17 cellular contexts compared by ENCODE assay signal in genomic region chr14:35425850-35426249, GRCh38. TPM values are rescaled to one million over a fixed set of nuclear protein-coding genes. Genes with fewer than 3 reads are reported as not detected.
A peak's percentile ranks its signal among the peaks of the same experiment; 100 is the strongest.
DNase-seq lines count a peak whose midpoint lies in the region; ATAC-seq and TF ChIP-seq lines count a peak whose summit lies in the region.
"Had no signal": no experiment of that assay in that cellular context is flagged by ENCODE, and none has a peak within 500 bp of the region (broad histone marks: within the 10 kb centered on the region; RNA-seq: fewer than 3 reads in every experiment).

No MANE protein-coding gene starts in this region.

- H3K9me3 Mint-ChIP-seq in activated T-cell treated with anti-CD3 and anti-CD28 coated beads, Interleukin-2, amount 50 U/mL, for 72 hours = peaks cover 1 to 2% of the 10 kb centered on the region in 2 donors
- no peaks in the 10 kb centered on the region for H3K9me3 Mint-ChIP-seq in natural killer cell treated with Interleukin-12 subunit alpha and Interleukin-12 subunit beta and Interleukin-15 and Interleukin-18, amount 100 ng/mL, for 72 hours
- H3K9me3 Mint-ChIP-seq in natural killer cell = no peaks in the 10 kb centered on the region
- no peaks in the 10 kb centered on the region for H3K9me3 Mint-ChIP-seq in stimulated activated effector memory CD8-positive, alpha-beta T cell treated with anti-CD3 and anti-CD28 coated beads, Interleukin-12 subunit alpha, Interleukin-12 subunit beta, amount 100 ng/mL, for 72 hours
- no peaks in the 10 kb centered on the region for H3K9me3 Mint-ChIP-seq in effector memory CD8-positive, alpha-beta T cell
- H3K9me3 Mint-ChIP-seq: CD4-positive, alpha-beta memory T cell; CD4-positive, CD25-positive, alpha-beta regulatory T cell had no signal

- DNase-seq in activated T-cell treated with anti-CD3 and anti-CD28 coated beads, Interleukin-2, amount 50 U/mL, for 72 hours = no peak
- DNase-seq in activated T-cell treated with anti-CD3 and anti-CD28 coated beads, Interleukin-2, amount 50 U/mL, for 48 hours = no peak
- DNase-seq in natural killer cell treated with Interleukin-12 subunit alpha and Interleukin-12 subunit beta and Interleukin-15 and Interleukin-18, amount 100 ng/mL, for 72 hours (ENCODE audit: low spot score) = no peak
- no peak for DNase-seq in natural killer cell
- DNase-seq in stimulated activated effector memory CD8-positive, alpha-beta T cell treated with anti-CD3 and anti-CD28 coated beads, Interleukin-12 subunit alpha, Interleukin-12 subunit beta, amount 100 ng/mL, for 72 hours (ENCODE audit: low spot score in 2 of 2) = no peak
- no peak for DNase-seq in effector memory CD8-positive, alpha-beta T cell
- DNase-seq: 8988T; ACHN; BE2C; C1 segment of cervical spinal cord; Caco-2; Calu3; CD4-positive, alpha-beta memory T cell; CD4-positive, CD25-positive, alpha-beta regulatory T cell; DMS79 treated with DMSO at 0.1 percent for 48 hours; GF-D8 had no signal

- peak overlapping the region; percentile 63 for H3K27ac Mint-ChIP-seq in activated T-cell treated with anti-CD3 and anti-CD28 coated beads, Interleukin-2, amount 50 U/mL, for 72 hours
- H3K27ac Mint-ChIP-seq in natural killer cell treated with Interleukin-12 subunit alpha and Interleukin-12 subunit beta and Interleukin-15 and Interleukin-18, amount 100 ng/mL, for 72 hours = no peak overlapping the region
- H3K27ac Mint-ChIP-seq in natural killer cell = no peak overlapping the region
- H3K27ac Mint-ChIP-seq in stimulated activated effector memory CD8-positive, alpha-beta T cell treated with anti-CD3 and anti-CD28 coated beads, Interleukin-12 subunit alpha, Interleukin-12 subunit beta, amount 100 ng/mL, for 72 hours = no peak overlapping the region
- no peak overlapping the region for H3K27ac Mint-ChIP-seq in effector memory CD8-positive, alpha-beta T cell
- H3K27ac Mint-ChIP-seq: CD14-positive monocyte; CD4-positive, alpha-beta memory T cell had no signal

- H3K4me3 Mint-ChIP-seq in activated T-cell treated with anti-CD3 and anti-CD28 coated beads, Interleukin-2, amount 50 U/mL, for 72 hours = no peak overlapping the region
- no peak overlapping the region for H3K4me3 Mint-ChIP-seq in natural killer cell treated with Interleukin-12 subunit alpha and Interleukin-12 subunit beta and Interleukin-15 and Interleukin-18, amount 100 ng/mL, for 72 hours
- H3K4me3 Mint-ChIP-seq in natural killer cell = no peak overlapping the region
- H3K4me3 Mint-ChIP-seq in stimulated activated effector memory CD8-positive, alpha-beta T cell treated with anti-CD3 and anti-CD28 coated beads, Interleukin-12 subunit alpha, Interleukin-12 subunit beta, amount 100 ng/mL, for 72 hours = no peak overlapping the region
- H3K4me3 Mint-ChIP-seq in effector memory CD8-positive, alpha-beta T cell = no peak overlapping the region
- H3K4me3 Mint-ChIP-seq: CD14-positive monocyte; CD4-positive, alpha-beta memory T cell; CD4-positive, CD25-positive, alpha-beta regulatory T cell had no signal

- peak; percentile 58 to 87 for ATAC-seq in activated T-cell treated with anti-CD3 and anti-CD28 coated beads, Interleukin-2, amount 50 U/mL, for 72 hours (replicated peaks in 1 of 2)
- peak; percentile 82 to 92 for ATAC-seq in natural killer cell treated with Interleukin-12 subunit alpha and Interleukin-12 subunit beta and Interleukin-15 and Interleukin-18, amount 100 ng/mL, for 72 hours
- ATAC-seq in natural killer cell = no peak
- ATAC-seq in stimulated activated effector memory CD8-positive, alpha-beta T cell treated with anti-CD3 and anti-CD28 coated beads, Interleukin-12 subunit alpha, Interleukin-12 subunit beta, amount 100 ng/mL, for 72 hours = peak; percentile 89
- ATAC-seq in effector memory CD8-positive, alpha-beta T cell (replicated peaks) = no peak

- TF ChIP-seq CTCF in natural killer cell (IDR thresholded peaks at IDR 0.05) = no peak

- peaks cover 0 to 3% of the 10 kb centered on the region in 2 donors for H3K36me3 Mint-ChIP-seq in activated T-cell treated with anti-CD3 and anti-CD28 coated beads, Interleukin-2, amount 50 U/mL, for 72 hours (ENCODE audit: insufficient read depth in 2 of 2)
- no peaks in the 10 kb centered on the region for H3K36me3 Mint-ChIP-seq in natural killer cell treated with Interleukin-12 subunit alpha and Interleukin-12 subunit beta and Interleukin-15 and Interleukin-18, amount 100 ng/mL, for 72 hours
- H3K36me3 Mint-ChIP-seq in natural killer cell = no peaks in the 10 kb centered on the region
- no peaks in the 10 kb centered on the region for H3K36me3 Mint-ChIP-seq in stimulated activated effector memory CD8-positive, alpha-beta T cell treated with anti-CD3 and anti-CD28 coated beads, Interleukin-12 subunit alpha, Interleukin-12 subunit beta, amount 100 ng/mL, for 72 hours
- peaks cover 3% of the 10 kb centered on the region for H3K36me3 Mint-ChIP-seq in effector memory CD8-positive, alpha-beta T cell (ENCODE audit: insufficient read depth)
- H3K36me3 Mint-ChIP-seq: CD14-positive monocyte; CD4-positive, alpha-beta memory T cell; CD4-positive, CD25-positive, alpha-beta regulatory T cell had no signal

- no peaks in the 10 kb centered on the region for H3K27me3 Mint-ChIP-seq in activated T-cell treated with anti-CD3 and anti-CD28 coated beads, Interleukin-2, amount 50 U/mL, for 72 hours (ENCODE audit: low read depth)
- no peaks in the 10 kb centered on the region for H3K27me3 Mint-ChIP-seq in natural killer cell treated with Interleukin-12 subunit alpha and Interleukin-12 subunit beta and Interleukin-15 and Interleukin-18, amount 100 ng/mL, for 72 hours
- H3K27me3 Mint-ChIP-seq in natural killer cell (ENCODE audit: low read depth in 2 of 2) = peaks cover 0 to 4% of the 10 kb centered on the region in 2 donors
- H3K27me3 Mint-ChIP-seq in effector memory CD8-positive, alpha-beta T cell = no peaks in the 10 kb centered on the region
- H3K27me3 Mint-ChIP-seq: CD4-positive, alpha-beta memory T cell had no signal

- peaks cover 19% of the 10 kb centered on the region for H3K4me1 Mint-ChIP-seq in activated T-cell treated with anti-CD3 and anti-CD28 coated beads, Interleukin-2, amount 50 U/mL, for 72 hours (ENCODE audit: low read depth)
- H3K4me1 Mint-ChIP-seq in natural killer cell treated with Interleukin-12 subunit alpha and Interleukin-12 subunit beta and Interleukin-15 and Interleukin-18, amount 100 ng/mL, for 72 hours (ENCODE audit: low read depth in 2 of 2) = peaks cover 10 to 13% of the 10 kb centered on the region in 2 donors
- peaks cover 0 to 6% of the 10 kb centered on the region in 2 donors for H3K4me1 Mint-ChIP-seq in natural killer cell
- H3K4me1 Mint-ChIP-seq in stimulated activated effector memory CD8-positive, alpha-beta T cell treated with anti-CD3 and anti-CD28 coated beads, Interleukin-12 subunit alpha, Interleukin-12 subunit beta, amount 100 ng/mL, for 72 hours = peaks cover 14% of the 10 kb centered on the region
- H3K4me1 Mint-ChIP-seq in effector memory CD8-positive, alpha-beta T cell (ENCODE audit: low read depth in 2 of 2) = peaks cover 3 to 5% of the 10 kb centered on the region in 2 donors

- intact Hi-C loops in natural killer cell (cut with micrococcal nuclease) = no loop called here

RNA-seq across cellular contexts. Expression of gene NFKBIA, which starts 21.3 kb away (rescaled TPM):
- 100 to 1,000 TPM; 391 to 596 TPM for total RNA-seq in activated T-cell treated with anti-CD3 and anti-CD28 coated beads, Interleukin-2, amount 50 U/mL, for 72 hours
- 1,000 to 10,000 TPM; 1,092 to 1,804 TPM for total RNA-seq in natural killer cell treated with Interleukin-12 subunit alpha and Interleukin-12 subunit beta and Interleukin-15 and Interleukin-18, amount 100 ng/mL, for 72 hours
- 1,000 to 10,000 TPM; 2,039 to 3,339 (median 2,499) TPM for total RNA-seq in natural killer cell

Comparison
In these comparisons a context has a peak if more than half of its experiments do, and no peak if none do; other contexts are left out.
1. ATAC-seq: peak in activated T-cell treated with anti-CD3 and anti-CD28 coated beads, Interleukin-2, amount 50 U/mL, for 72 hours (2 of 2), natural killer cell treated with Interleukin-12 subunit alpha and Interleukin-12 subunit beta and Interleukin-15 and Interleukin-18, amount 100 ng/mL, for 72 hours (2 of 2) and stimulated activated effector memory CD8-positive, alpha-beta T cell treated with anti-CD3 and anti-CD28 coated beads, Interleukin-12 subunit alpha, Interleukin-12 subunit beta, amount 100 ng/mL, for 72 hours (single experiment); none in natural killer cell (0 of 3) and effector memory CD8-positive, alpha-beta T cell (single experiment).